In genomic region chr5:172076783-172077244, GRCh38 we compare ENCODE assay signal across 13 cellular contexts.
DNase-seq lines count a peak whose midpoint lies in the region; ATAC-seq lines count a peak whose summit lies in the region.
"Had no signal": no experiment of that assay in that cellular context is flagged by ENCODE, and none has a peak within 500 bp of the region (broad histone marks: within the 10 kb centered on the region; RNA-seq: fewer than 3 reads in every experiment).

No MANE protein-coding gene starts in this region.

- H3K9me3 Mint-ChIP-seq in T-helper 1 cell treated with Interleukin-12 subunit alpha and Interleukin-12 subunit beta and Interleukin-4 antibody, amounts not matched to agents 30 μg/mL and 1 μg/mL, for 36 hours: no peaks in the 10 kb centered on the region
- no peaks in the 10 kb centered on the region for H3K9me3 Mint-ChIP-seq in activated naive CD8-positive, alpha-beta T cell treated with anti-CD3 and anti-CD28 coated beads, Interleukin-2, amount 10 ng/mL, durations not matched to agents 7 days and 5 days

- peak overlapping the region; percentile 18 for H3K27ac ChIP-seq in skeletal muscle tissue (ENCODE audit: low read depth, low read length)
- H3K27ac ChIP-seq: 22Rv1 had no signal

- peaks cover 0 to 6% (median 3%) of the 10 kb centered on the region in 3 donors for H3K4me1 ChIP-seq in skeletal muscle tissue (ENCODE audit: control insufficient read depth in 3 of 3, insufficient read depth in 3 of 3, low read length in 3 of 3)

- H3K4me3 ChIP-seq in skeletal muscle tissue (ENCODE audit: low read length in 3 of 3): no peak overlapping the region
- H3K4me3 ChIP-seq: body of pancreas had no signal

- H3K27ac Mint-ChIP-seq in T-helper 1 cell treated with Interleukin-12 subunit alpha and Interleukin-12 subunit beta and Interleukin-4 antibody, amounts not matched to agents 30 μg/mL and 1 μg/mL, for 36 hours: peak overlapping the region; percentile 26
- H3K27ac Mint-ChIP-seq in activated naive CD8-positive, alpha-beta T cell treated with anti-CD3 and anti-CD28 coated beads, Interleukin-2, amount 10 ng/mL, durations not matched to agents 7 days and 5 days: peak overlapping the region; percentile 19

- H3K36me3 ChIP-seq in skeletal muscle tissue (ENCODE audit: control insufficient read depth in 3 of 3, insufficient read depth in 3 of 3, low read length in 3 of 3): peaks cover 2 to 10% (median 5%) of the 10 kb centered on the region in 3 donors

- peaks cover 49% of the 10 kb centered on the region for H3K36me3 Mint-ChIP-seq in T-helper 1 cell treated with Interleukin-12 subunit alpha and Interleukin-12 subunit beta and Interleukin-4 antibody, amounts not matched to agents 30 μg/mL and 1 μg/mL, for 36 hours (ENCODE audit: low read depth)
- peaks cover 62% of the 10 kb centered on the region for H3K36me3 Mint-ChIP-seq in activated naive CD8-positive, alpha-beta T cell treated with anti-CD3 and anti-CD28 coated beads, Interleukin-2, amount 10 ng/mL, durations not matched to agents 7 days and 5 days

- H3K9me3 ChIP-seq in skeletal muscle tissue (ENCODE audit: control insufficient read depth in 3 of 3, low read length in 3 of 3): peaks cover 0 to 2% (median 0%) of the 10 kb centered on the region in 3 donors
- H3K9me3 ChIP-seq: body of pancreas had no signal

- no peak overlapping the region for H3K4me3 Mint-ChIP-seq in T-helper 1 cell treated with Interleukin-12 subunit alpha and Interleukin-12 subunit beta and Interleukin-4 antibody, amounts not matched to agents 30 μg/mL and 1 μg/mL, for 36 hours
- no peak overlapping the region for H3K4me3 Mint-ChIP-seq in activated naive CD8-positive, alpha-beta T cell treated with anti-CD3 and anti-CD28 coated beads, Interleukin-2, amount 10 ng/mL, durations not matched to agents 7 days and 5 days

- POLR2A ChIA-PET in activated naive CD8-positive, alpha-beta T cell treated with anti-CD3 and anti-CD28 coated beads, Interleukin-2, amount 10 ng/mL, durations not matched to agents 7 days and 5 days (lab: Charles Lee): no interaction called here

- DNase-seq in T-helper 1 cell (no peak), foreskin melanocyte (peak; percentile 48), glomerular visceral epithelial cell (ENCODE audit: extremely low spot score) (no peak)
- no peak for DNase-seq in activated naive CD8-positive, alpha-beta T cell treated with anti-CD3 and anti-CD28 coated beads, Interleukin-2, amount 10 ng/mL, durations not matched to agents 7 days and 5 days
- DNase-seq in activated CD4-positive, alpha-beta T cell treated with anti-CD3 and anti-CD28 coated beads, Interleukin-2, amount 50 U/mL, for 4 hours: no peak
- DNase-seq: left colon; NCI-H1105 treated with DMSO at 0.1 percent for 48 hours; stimulated activated CD4-positive, alpha-beta T cell treated with anti-CD3 and anti-CD28 coated beads, Interleukin-1b, Interleukin-23, amount 100 ng/mL, for 48 hours had no signal

- peak overlapping the region in 1 of 3 donors; percentile 28 for H3K9ac ChIP-seq in skeletal muscle tissue (ENCODE audit: low read depth in 1 of 3, low read length in 3 of 3)

- no peaks in the 10 kb centered on the region for H3K27me3 ChIP-seq in skeletal muscle tissue (ENCODE audit: control insufficient read depth in 3 of 3, insufficient read depth in 3 of 3, low read length in 3 of 3)
- H3K27me3 ChIP-seq: body of pancreas had no signal

- ATAC-seq in activated naive CD8-positive, alpha-beta T cell treated with anti-CD3 and anti-CD28 coated beads, Interleukin-2, amount 10 ng/mL, durations not matched to agents 7 days and 5 days (ENCODE audit: low read depth): no peak
- ATAC-seq in GM21619 (IDR thresholded peaks at IDR 0.05; ENCODE audit: unreplicated experiment): no peak
- ATAC-seq: body of pancreas, left colon had no signal

- H3K27me3 Mint-ChIP-seq in T-helper 1 cell treated with Interleukin-12 subunit alpha and Interleukin-12 subunit beta and Interleukin-4 antibody, amounts not matched to agents 30 μg/mL and 1 μg/mL, for 36 hours (ENCODE audit: low read depth): no peaks in the 10 kb centered on the region
- H3K27me3 Mint-ChIP-seq in activated naive CD8-positive, alpha-beta T cell treated with anti-CD3 and anti-CD28 coated beads, Interleukin-2, amount 10 ng/mL, durations not matched to agents 7 days and 5 days: no peaks in the 10 kb centered on the region

- H3K4me1 Mint-ChIP-seq in T-helper 1 cell treated with Interleukin-12 subunit alpha and Interleukin-12 subunit beta and Interleukin-4 antibody, amounts not matched to agents 30 μg/mL and 1 μg/mL, for 36 hours (ENCODE audit: low read depth): peaks cover 27% of the 10 kb centered on the region
- H3K4me1 Mint-ChIP-seq in activated naive CD8-positive, alpha-beta T cell treated with anti-CD3 and anti-CD28 coated beads, Interleukin-2, amount 10 ng/mL, durations not matched to agents 7 days and 5 days: peaks cover 36% of the 10 kb centered on the region
